Comparison of ENCODE assay signal across 9 cellular contexts in genomic region chr7:39353615-39354376, GRCh38.
DNase-seq lines count a peak whose midpoint lies in the region; ATAC-seq, FAIRE-seq and TF ChIP-seq lines count a peak whose summit lies in the region.
"Had no signal": no experiment of that assay in that cellular context is flagged by ENCODE, and none has a peak within 500 bp of the region (broad histone marks: within the 10 kb centered on the region; RNA-seq: fewer than 3 reads in every experiment).

No MANE protein-coding gene starts in this region.

- no peaks in the 10 kb centered on the region for H3K36me3 Mint-ChIP-seq in Calu3 (ENCODE audit: insufficient read depth, unreplicated experiment)

- H3K4me1 Mint-ChIP-seq in Calu3 (ENCODE audit: low read depth, unreplicated experiment): peaks cover 26% of the 10 kb centered on the region

- H3K4me3 ChIP-seq in foreskin fibroblast (ENCODE audit: low read depth in 1 of 2, low read length in 2 of 2): no peak overlapping the region

- no TSS peak for BruUV-seq in Calu3 (replicated peaks; lab: Mats Ljungman, UMichigan)

- ATAC-seq in GM21825 (IDR thresholded peaks at IDR 0.05; ENCODE audit: unreplicated experiment): no peak

- CTCF ChIA-PET in Calu3 (lab: Charles Lee): no interaction called here

- intact Hi-C loops in Calu3 (cut with micrococcal nuclease; ENCODE audit: unreplicated experiment): loop anchor here (5.0 to 10.0 kb wide), 5 partner anchors 59 to 559 kb away; no protein-coding TSS in a partner anchor

- H3K4me3 Mint-ChIP-seq in Calu3 (ENCODE audit: low read depth, unreplicated experiment): peak overlapping the region; percentile 44

- DNase-seq in Calu3 (peak; percentile 77), NCI-H2227 treated with DMSO at 0.1 percent for 48 hours (lab: John Stamatoyannopoulos, UW) (peak; percentile 43), midbrain (lab: John Stamatoyannopoulos, UW) (peak; percentile 3), foreskin fibroblast (no peak), cortex of kidney (lab: John Stamatoyannopoulos, UW) (no peak), HPDE6-E6E7 (ENCODE audit: extremely low spot score) (no peak)
- DNase-seq: NCI-H1930 had no signal

- TF ChIP-seq CTCF in Calu3 (IDR thresholded peaks at IDR 0.05; ENCODE audit: unreplicated experiment) (peak; percentile 70), foreskin fibroblast (IDR thresholded peaks at IDR 0.05; ENCODE audit: low read depth, low read length) (no peak)

- no peaks in the 10 kb centered on the region for H3K9me3 Mint-ChIP-seq in Calu3 (ENCODE audit: low read depth, unreplicated experiment)

- H3K27me3 Mint-ChIP-seq in Calu3 (ENCODE audit: unreplicated experiment): no peaks in the 10 kb centered on the region

- H3K27ac Mint-ChIP-seq in Calu3 (ENCODE audit: unreplicated experiment): peak overlapping the region; percentile 78

- peak; percentile 95 for FAIRE-seq in endometrium (lab: Jason Lieb, UNC)

Comparison
In these comparisons a context has a peak if more than half of its experiments do, and no peak if none do; other contexts are left out.
1. DNase-seq: peak in Calu3 (single experiment), NCI-H2227 treated with DMSO at 0.1 percent for 48 hours (single experiment) and midbrain (single experiment); none in foreskin fibroblast (0 of 2), cortex of kidney (single experiment) and HPDE6-E6E7 (single experiment).